ENCODE assay signal across 1 cellular context in genomic region chr1:202968351-202968750, GRCh38.
TF ChIP-seq lines count a peak whose summit lies in the region.

No MANE protein-coding gene starts in this region.

TF ChIP-seq in GM23338, 12 proteins besides CTCF, POLR2A, EP300 and RAD21 (continued from another document):
- TF ChIP-seq REST (IDR thresholded peaks at IDR 0.05; ENCODE audit: unreplicated experiment) (no peak), ETS1 (IDR thresholded peaks at IDR 0.05) (no peak), EZH2phosphoT487 (IDR thresholded peaks at IDR 0.05; ENCODE audit: unreplicated experiment) (no peak)
